Comparison of ENCODE assay signal across 1 cellular context in the genomic region with DNA sequence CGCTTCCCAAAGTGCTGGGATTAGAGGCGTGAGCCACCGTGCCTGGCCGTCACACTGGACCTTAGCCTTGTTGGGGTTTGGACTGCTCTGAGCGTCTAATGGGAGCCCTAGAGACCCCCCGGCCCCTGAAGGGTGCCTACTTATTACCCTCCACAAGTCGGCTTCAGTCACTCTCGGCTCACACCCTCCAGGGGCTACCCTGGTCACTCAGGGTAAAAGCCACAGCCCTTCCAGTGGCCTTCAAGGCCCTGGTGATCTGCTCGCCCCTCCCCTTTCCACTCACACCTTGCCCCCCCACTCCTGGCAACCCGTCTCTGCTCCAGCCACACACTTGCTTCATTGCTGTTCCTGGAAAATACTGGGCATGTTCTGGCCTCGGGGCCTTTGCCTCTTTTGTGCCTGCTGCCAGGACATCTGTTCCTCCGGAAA.
TF ChIP-seq lines count a peak whose summit lies in the region.

No MANE protein-coding gene starts in this region.

TF ChIP-seq in HEK293, 187 proteins besides CTCF, POLR2A, EP300 and RAD21:
- TF ChIP-seq ZNF518A (tag by site-specific recombination; conservative IDR thresholded peaks at IDR 0.05; ENCODE audit: low read depth) (0 out of 2 replicates have a peak, but pooled peaks have one; percentile 9), ZNF266 (tag by site-specific recombination; IDR thresholded peaks at IDR 0.05; ENCODE audit: low read depth) (no peak), ZNF624 (tag by site-specific recombination; IDR thresholded peaks at IDR 0.05) (no peak), BCL11B (tag by site-specific recombination; IDR thresholded peaks at IDR 0.05; ENCODE audit: low read depth) (peak; percentile 10; the same call in 1 of the 2 replicates), ZBTB21 (tag by site-specific recombination; IDR thresholded peaks at IDR 0.05) (no peak), ZNF18 (tag by site-specific recombination; IDR thresholded peaks at IDR 0.05) (no peak), ZNF211 (tag by site-specific recombination; IDR thresholded peaks at IDR 0.05; ENCODE audit: low read depth) (no peak), ZEB2 (tag by site-specific recombination; IDR thresholded peaks at IDR 0.05) (no peak), GLI4 (tag by site-specific recombination; IDR thresholded peaks at IDR 0.05) (peak; percentile 72; the same call in 1 of the 2 replicates), ZNF510 (tag by site-specific recombination; IDR thresholded peaks at IDR 0.05; ENCODE audit: insufficient replicate concordance) (no peak), ZNF335 (tag by site-specific recombination; conservative IDR thresholded peaks at IDR 0.05) (0 out of 2 replicates have a peak, but pooled peaks have one; percentile 3), GLIS2 (tag by site-specific recombination; IDR thresholded peaks at IDR 0.05) (peak; percentile 37)
- TF ChIP-seq, protein P1, sequence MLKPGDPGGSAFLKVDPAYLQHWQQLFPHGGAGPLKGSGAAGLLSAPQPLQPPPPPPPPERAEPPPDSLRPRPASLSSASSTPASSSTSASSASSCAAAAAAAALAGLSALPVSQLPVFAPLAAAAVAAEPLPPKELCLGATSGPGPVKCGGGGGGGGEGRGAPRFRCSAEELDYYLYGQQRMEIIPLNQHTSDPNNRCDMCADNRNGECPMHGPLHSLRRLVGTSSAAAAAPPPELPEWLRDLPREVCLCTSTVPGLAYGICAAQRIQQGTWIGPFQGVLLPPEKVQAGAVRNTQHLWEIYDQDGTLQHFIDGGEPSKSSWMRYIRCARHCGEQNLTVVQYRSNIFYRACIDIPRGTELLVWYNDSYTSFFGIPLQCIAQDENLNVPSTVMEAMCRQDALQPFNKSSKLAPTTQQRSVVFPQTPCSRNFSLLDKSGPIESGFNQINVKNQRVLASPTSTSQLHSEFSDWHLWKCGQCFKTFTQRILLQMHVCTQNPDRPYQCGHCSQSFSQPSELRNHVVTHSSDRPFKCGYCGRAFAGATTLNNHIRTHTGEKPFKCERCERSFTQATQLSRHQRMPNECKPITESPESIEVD (tag by site-specific recombination; IDR thresholded peaks at IDR 0.05), result no peak
